Comparison of ENCODE assay signal across 18 cellular contexts in genomic region chr20:44716309-44717106, GRCh38. TPM values are rescaled to one million over a fixed set of nuclear protein-coding genes. Genes with fewer than 3 reads are reported as not detected.
DNase-seq lines count a peak whose midpoint lies in the region; ATAC-seq, FAIRE-seq and TF ChIP-seq lines count a peak whose summit lies in the region.
"Had no signal": no experiment of that assay in that cellular context is flagged by ENCODE, and none has a peak within 500 bp of the region (broad histone marks: within the 10 kb centered on the region; RNA-seq: fewer than 3 reads in every experiment).

No MANE protein-coding gene starts in this region.

- peaks cover 15% of the 10 kb centered on the region for H3K27me3 Mint-ChIP-seq in activated naive CD4-positive, alpha-beta T cell treated with anti-CD3 and anti-CD28 coated beads, Interleukin-2, amount 10 ng/mL, durations not matched to agents 7 days and 5 days

- H3K4me3 ChIP-seq in adrenal gland: no peak overlapping the region
- no peak overlapping the region for H3K4me3 ChIP-seq in keratinocyte (ENCODE audit: control insufficient read depth in 2 of 3, extremely low read depth in 1 of 3, insufficient read depth in 2 of 3, low read depth in 1 of 3, low read length in 3 of 3)
- H3K4me3 ChIP-seq in skeletal muscle tissue (ENCODE audit: low read length in 3 of 3): peak overlapping the region; percentile 56 to 67 (median 67)
- H3K4me3 ChIP-seq: PC-9, smooth muscle cell had no signal

- no peak for FAIRE-seq in keratinocyte (lab: Jason Lieb, UNC)
- FAIRE-seq: astrocyte, GM19239 had no signal

- peaks cover 40 to 43% of the 10 kb centered on the region in 2 donors for H3K4me1 ChIP-seq in adrenal gland (replicated peaks in 1 of 2)
- H3K4me1 ChIP-seq in keratinocyte (ENCODE audit: control insufficient read depth, extremely low read depth, insufficient read depth, low read length): peaks cover 40% of the 10 kb centered on the region
- H3K4me1 ChIP-seq in skeletal muscle tissue (ENCODE audit: control insufficient read depth in 3 of 3, insufficient read depth in 3 of 3, low read length in 3 of 3): peaks cover 31 to 39% (median 35%) of the 10 kb centered on the region in 3 donors

- DNase-seq in AG20443 (ENCODE audit: low spot score) (peak; percentile 35), adrenal gland (peak in 1 of 7 donors; percentile 20), keratinocyte (ENCODE audit: low read depth, low spot score) (no peak), GOT3 (lab: John Stamatoyannopoulos, UW) (no peak)
- DNase-seq in activated naive CD4-positive, alpha-beta T cell treated with anti-CD3 and anti-CD28 coated beads, Interleukin-2, amount 10 ng/mL, durations not matched to agents 7 days and 5 days: no peak
- DNase-seq: activated effector memory CD4-positive, alpha-beta T cell treated with anti-CD3 and anti-CD28 coated beads, Interleukin-2, amount 50 U/mL, for 16 hours; NCI-H1694 treated with DMSO at 0.1 percent for 48 hours; NCI-H524; PC-9; stimulated activated naive CD4-positive, alpha-beta T cell treated with Interleukin-2 at 50 U/mL for 16 hours; SW 1271 had no signal

- CTCF ChIA-PET in activated naive CD4-positive, alpha-beta T cell treated with anti-CD3 and anti-CD28 coated beads, Interleukin-2, amount 10 ng/mL, durations not matched to agents 7 days and 5 days (lab: Charles Lee): interaction anchor here (1.4 kb wide), 1 partner anchor 151 kb away, joined by 3 read pairs; no protein-coding TSS in a partner anchor

- dilution Hi-C loops in keratinocyte (cut with MboI; ENCODE audit: extremely low pct_ligation_motif_present, low sequenced_read_pairs): no loop called here

- H3K9me3 ChIP-seq in adrenal gland (replicated peaks in 1 of 3) (no peaks in the 10 kb centered on the region), keratinocyte (ENCODE audit: control insufficient read depth, low read depth, low read length) (no peaks in the 10 kb centered on the region), skeletal muscle tissue (ENCODE audit: control insufficient read depth in 3 of 3, low read length in 3 of 3) (no peaks in the 10 kb centered on the region)

- intact Hi-C loops in adrenal gland (cut with DNase I): no loop called here

- no peak overlapping the region for H3K4me3 Mint-ChIP-seq in activated naive CD4-positive, alpha-beta T cell treated with anti-CD3 and anti-CD28 coated beads, Interleukin-2, amount 10 ng/mL, durations not matched to agents 7 days and 5 days
- H3K4me3 Mint-ChIP-seq: neural crest cell had no signal

- H4K20me1 ChIP-seq in keratinocyte (ENCODE audit: control insufficient read depth, extremely low read depth, insufficient read depth, low read length): peaks cover 3% of the 10 kb centered on the region

- H2AFZ ChIP-seq in keratinocyte (ENCODE audit: control insufficient read depth, low read length): no peak overlapping the region
- H2AFZ ChIP-seq: PC-9 had no signal

- no peak overlapping the region for H3K27ac Mint-ChIP-seq in activated naive CD4-positive, alpha-beta T cell treated with anti-CD3 and anti-CD28 coated beads, Interleukin-2, amount 10 ng/mL, durations not matched to agents 7 days and 5 days

- H3K27ac ChIP-seq in adrenal gland (peak overlapping the region in 3 of 5 donors; percentile 28 to 82 (median 59)), keratinocyte (ENCODE audit: control insufficient read depth, insufficient read depth, low read length) (no peak overlapping the region), skeletal muscle tissue (ENCODE audit: low read depth, low read length) (peak overlapping the region; percentile 0)
- H3K27ac ChIP-seq: PC-9 had no signal

- no peak for TF ChIP-seq CTCF in adrenal gland (IDR thresholded peaks at IDR 0.05)
- TF ChIP-seq CTCF in keratinocyte (optimal IDR thresholded peaks at IDR 0.05 in 1 of 3, IDR thresholded peaks at IDR 0.05 in 1 of 3, conservative IDR thresholded peaks at IDR 0.05 in 1 of 3; ENCODE audit: extremely low read depth in 1 of 3, insufficient read depth in 2 of 3, low read length in 3 of 3): no peak

- H3K4me2 ChIP-seq in keratinocyte (ENCODE audit: control insufficient read depth, extremely low read depth, insufficient read depth, low read depth, low read length): peak overlapping the region; percentile 29
- H3K4me2 ChIP-seq: PC-9, smooth muscle cell had no signal

- H3K9me3 Mint-ChIP-seq in activated naive CD4-positive, alpha-beta T cell treated with anti-CD3 and anti-CD28 coated beads, Interleukin-2, amount 10 ng/mL, durations not matched to agents 7 days and 5 days: no peaks in the 10 kb centered on the region
- H3K9me3 Mint-ChIP-seq: neural crest cell had no signal

- no peaks in the 10 kb centered on the region for H3K36me3 Mint-ChIP-seq in activated naive CD4-positive, alpha-beta T cell treated with anti-CD3 and anti-CD28 coated beads, Interleukin-2, amount 10 ng/mL, durations not matched to agents 7 days and 5 days

- no peaks in the 10 kb centered on the region for H3K4me1 Mint-ChIP-seq in activated naive CD4-positive, alpha-beta T cell treated with anti-CD3 and anti-CD28 coated beads, Interleukin-2, amount 10 ng/mL, durations not matched to agents 7 days and 5 days

- WGBS in adrenal gland, 4 donors: 67 to 80% (median 71%) methylated on average over 8 to 13 of the region's 13 CpGs

- H3K9ac ChIP-seq in keratinocyte (ENCODE audit: control insufficient read depth, extremely low read depth, insufficient read depth, low read length): no peak overlapping the region
- H3K9ac ChIP-seq in skeletal muscle tissue (ENCODE audit: low read depth in 1 of 3, low read length in 3 of 3): peak overlapping the region in 2 of 3 donors; percentile 5 to 82

- TF ChIP-seq POLR2A in adrenal gland (IDR thresholded peaks at IDR 0.05): no peak

- no peaks in the 10 kb centered on the region for H3K36me3 ChIP-seq in adrenal gland (replicated peaks in 1 of 2)
- no peaks in the 10 kb centered on the region for H3K36me3 ChIP-seq in keratinocyte (ENCODE audit: control insufficient read depth in 2 of 2, extremely low read depth in 1 of 2, insufficient read depth in 2 of 2, low read length in 2 of 2)
- H3K36me3 ChIP-seq in skeletal muscle tissue (ENCODE audit: control insufficient read depth in 3 of 3, insufficient read depth in 3 of 3, low read length in 3 of 3): peaks cover 0 to 4% (median 0%) of the 10 kb centered on the region in 3 donors

- no peaks in the 10 kb centered on the region for H3K27me3 ChIP-seq in adrenal gland
- no peaks in the 10 kb centered on the region for H3K27me3 ChIP-seq in keratinocyte (ENCODE audit: control insufficient read depth, extremely low read depth, insufficient read depth, low read length)
- no peaks in the 10 kb centered on the region for H3K27me3 ChIP-seq in skeletal muscle tissue (ENCODE audit: control insufficient read depth in 3 of 3, insufficient read depth in 3 of 3, low read length in 3 of 3)

- no peaks in the 10 kb centered on the region for H3K79me2 ChIP-seq in keratinocyte (ENCODE audit: control insufficient read depth, insufficient read depth, low read length)

- H3K9me1 ChIP-seq in keratinocyte (ENCODE audit: control insufficient read depth, extremely low read depth, insufficient read depth, low read length): peaks cover 5% of the 10 kb centered on the region

- ATAC-seq in activated CD4-positive, CD25-positive, alpha-beta regulatory T cell treated with anti-CD3 and anti-CD28 coated beads, Interleukin-2, amount 50 U/mL, for 24 hours: no peak
- no peak for ATAC-seq in HG02970 (IDR thresholded peaks at IDR 0.05; ENCODE audit: low FRiP score, unreplicated experiment)

RNA-seq across cellular contexts. Expression of gene CCN5, which starts 1.3 kb away (rescaled TPM):
- total RNA-seq in adrenal gland: 100 to 1,000 TPM in 2 of 8 donors, 10 to 100 TPM in 6; 24.5 to 115 (median 63.1) TPM
- 10 to 100 TPM in 2 of 3 donors, 1 to 10 TPM in 1; 8.0 to 47.3 (median 19.1) TPM for polyA plus RNA-seq in adrenal gland
- polyA plus RNA-seq in keratinocyte: 0.50 TPM in 1 of 3 replicates, not detected in the others
- not detected for polyA plus RNA-seq in keratinocyte (2011; ENCODE audit: low read depth)
- polyA plus RNA-seq in keratinocyte (2011; cell fraction: cytosol; rRNA removed): 0.09 and 0.22 TPM in 2 replicates
- 0.16 and 0.29 TPM in 2 replicates for polyA plus RNA-seq in keratinocyte (2011; cell fraction: nucleus; rRNA removed)
- not detected in 2 replicates for polyA plus RNA-seq in keratinocyte (2012; ENCODE audit: low replicate concordance)
- polyA minus RNA-seq in keratinocyte: 0.76 TPM in 1 of 3 replicates, not detected in the others
- polyA minus RNA-seq in keratinocyte (2011; cell fraction: cytosol; rRNA and poly(A)+ RNA removed): 3.6 TPM
- 1.4 and 1.8 TPM in 2 replicates for polyA minus RNA-seq in keratinocyte (2011; cell fraction: nucleus; rRNA and poly(A)+ RNA removed)
- not detected for total RNA-seq in skeletal muscle tissue
- total RNA-seq: astrocyte, neural crest cell, smooth muscle cell had no signal
- polyA plus RNA-seq: smooth muscle cell had no signal

RNA-seq across cellular contexts. Expression of gene KCNK15, which starts 29.2 kb away (rescaled TPM):
- 10 to 100 TPM in 1 of 8 donors, 1 to 10 TPM in 6, under 1 TPM in 1; 0.84 to 11.0 (median 3.5) TPM for total RNA-seq in adrenal gland
- polyA plus RNA-seq in adrenal gland: under 1 TPM; 0.42 to 0.84 (median 0.56) TPM
- polyA plus RNA-seq in keratinocyte: 0.03 TPM in 1 of 3 replicates, not detected in the others
- 0.14 TPM for polyA plus RNA-seq in keratinocyte (2011; ENCODE audit: low read depth)
- not detected in 2 replicates for polyA plus RNA-seq in keratinocyte (2011; cell fraction: cytosol; rRNA removed)
- 0.05 TPM in 1 of 2 replicates, not detected in the other for polyA plus RNA-seq in keratinocyte (2011; cell fraction: nucleus; rRNA removed)
- polyA plus RNA-seq in keratinocyte (2012; ENCODE audit: low replicate concordance): 0.17 TPM in 1 of 2 replicates, not detected in the other
- 0.16 TPM in 1 of 3 replicates, not detected in the others for polyA minus RNA-seq in keratinocyte
- polyA minus RNA-seq in keratinocyte (2011; cell fraction: cytosol; rRNA and poly(A)+ RNA removed): 1.7 TPM
- 0.31 and 0.32 TPM in 2 replicates for polyA minus RNA-seq in keratinocyte (2011; cell fraction: nucleus; rRNA and poly(A)+ RNA removed)
- under 0.01 TPM for total RNA-seq in skeletal muscle tissue
- total RNA-seq: neural crest cell had no signal

Comparison
In these comparisons a context has a peak if more than half of its experiments do, and no peak if none do; other contexts are left out.
1. H3K4me3 ChIP-seq: peak in skeletal muscle tissue (3 of 3); none in adrenal gland (0 of 4) and keratinocyte (0 of 3).
2. RNA of gene CCN5, which starts 1.3 kb away (total RNA-seq): 24.5 to 115 TPM in adrenal gland; not detected in skeletal muscle tissue (single experiment); every median in the first group is over 10 times any median in the second.